Comparison of ENCODE assay signal across 1 cellular context in the genomic region with DNA sequence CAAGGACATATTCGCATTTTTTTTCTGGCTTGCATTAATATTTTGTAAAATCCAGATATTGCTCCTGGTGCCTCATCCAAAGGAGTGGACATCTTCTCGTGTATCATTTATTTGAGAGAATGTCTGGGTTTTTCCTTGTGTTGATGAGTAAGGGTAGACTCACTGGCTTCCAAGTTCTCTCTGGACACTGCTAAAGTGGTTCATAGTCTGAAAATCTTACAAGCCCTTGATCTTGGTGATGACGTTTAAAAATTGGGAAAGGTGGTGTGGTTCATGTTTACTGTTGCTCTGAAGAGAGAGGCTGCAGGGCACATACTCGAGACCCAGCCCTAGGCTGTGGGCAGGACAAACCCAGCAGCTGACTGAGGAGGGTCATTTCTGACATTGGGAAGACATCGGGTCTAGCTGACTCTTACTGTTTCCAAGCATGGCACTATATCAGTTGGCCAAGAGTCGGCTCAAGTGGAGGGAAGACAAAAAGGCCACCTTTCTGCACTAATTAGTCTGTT.
TF ChIP-seq lines count a peak whose summit lies in the region.

No MANE protein-coding gene starts in this region.

TF ChIP-seq in K562, 482 proteins besides CTCF, POLR2A, EP300 and RAD21 (continued from another document):
- TF ChIP-seq, protein P1, sequence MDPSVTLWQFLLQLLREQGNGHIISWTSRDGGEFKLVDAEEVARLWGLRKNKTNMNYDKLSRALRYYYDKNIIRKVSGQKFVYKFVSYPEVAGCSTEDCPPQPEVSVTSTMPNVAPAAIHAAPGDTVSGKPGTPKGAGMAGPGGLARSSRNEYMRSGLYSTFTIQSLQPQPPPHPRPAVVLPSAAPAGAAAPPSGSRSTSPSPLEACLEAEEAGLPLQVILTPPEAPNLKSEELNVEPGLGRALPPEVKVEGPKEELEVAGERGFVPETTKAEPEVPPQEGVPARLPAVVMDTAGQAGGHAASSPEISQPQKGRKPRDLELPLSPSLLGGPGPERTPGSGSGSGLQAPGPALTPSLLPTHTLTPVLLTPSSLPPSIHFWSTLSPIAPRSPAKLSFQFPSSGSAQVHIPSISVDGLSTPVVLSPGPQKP (CRISPR knock-in tag; IDR thresholded peaks at IDR 0.05) = no peak
- TF ChIP-seq RFX7 (CRISPR knock-in tag; IDR thresholded peaks at IDR 0.05) (no peak), ZNF23 (CRISPR knock-in tag; IDR thresholded peaks at IDR 0.05) (no peak), TBP (optimal IDR thresholded peaks at IDR 0.05; ENCODE audit: low read depth, low read length) (no peak), NCOA6 (IDR thresholded peaks at IDR 0.05) (no peak)
- TF ChIP-seq, protein P2, sequence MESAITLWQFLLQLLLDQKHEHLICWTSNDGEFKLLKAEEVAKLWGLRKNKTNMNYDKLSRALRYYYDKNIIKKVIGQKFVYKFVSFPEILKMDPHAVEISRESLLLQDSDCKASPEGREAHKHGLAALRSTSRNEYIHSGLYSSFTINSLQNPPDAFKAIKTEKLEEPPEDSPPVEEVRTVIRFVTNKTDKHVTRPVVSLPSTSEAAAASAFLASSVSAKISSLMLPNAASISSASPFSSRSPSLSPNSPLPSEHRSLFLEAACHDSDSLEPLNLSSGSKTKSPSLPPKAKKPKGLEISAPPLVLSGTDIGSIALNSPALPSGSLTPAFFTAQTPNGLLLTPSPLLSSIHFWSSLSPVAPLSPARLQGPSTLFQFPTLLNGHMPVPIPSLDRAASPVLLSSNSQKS (CRISPR knock-in tag; IDR thresholded peaks at IDR 0.05) = no peak
- TF ChIP-seq, protein P3, sequence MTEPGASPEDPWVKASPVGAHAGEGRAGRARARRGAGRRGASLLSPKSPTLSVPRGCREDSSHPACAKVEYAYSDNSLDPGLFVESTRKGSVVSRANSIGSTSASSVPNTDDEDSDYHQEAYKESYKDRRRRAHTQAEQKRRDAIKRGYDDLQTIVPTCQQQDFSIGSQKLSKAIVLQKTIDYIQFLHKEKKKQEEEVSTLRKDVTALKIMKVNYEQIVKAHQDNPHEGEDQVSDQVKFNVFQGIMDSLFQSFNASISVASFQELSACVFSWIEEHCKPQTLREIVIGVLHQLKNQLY (CRISPR knock-in tag; conservative IDR thresholded peaks at IDR 0.05) = no peak
TF ChIP-seq in K562: peak in this region for 0.
